23 cellular contexts compared by ENCODE assay signal in genomic region chr7:32535303-32535702, GRCh38. TPM values are rescaled to one million over a fixed set of nuclear protein-coding genes. Genes with fewer than 3 reads are reported as not detected.
DNase-seq lines count a peak whose midpoint lies in the region; ATAC-seq, FAIRE-seq and TF ChIP-seq lines count a peak whose summit lies in the region.
"Had no signal": no experiment of that assay in that cellular context is flagged by ENCODE, and none has a peak within 500 bp of the region (broad histone marks: within the 10 kb centered on the region; RNA-seq: fewer than 3 reads in every experiment).

No MANE protein-coding gene starts in this region.

- DNase-seq in GM13976 (ENCODE audit: low spot score) (peak; percentile 36), K562 (ENCODE audit: extremely low read depth in 1 of 4, low spot score in 3 of 4) (no peak), MM.1S (no peak)
- DNase-seq in NK-92 treated with Interleukin-12 subunit alpha and Interleukin-12 subunit beta, amount 100 ng/mL, for 24 hours (lab: John Stamatoyannopoulos, UW): no peak
- DNase-seq: activated CD4-positive, CD25-positive, alpha-beta regulatory T cell treated with anti-CD3 and anti-CD28 coated beads, Interleukin-2, amount 50 U/mL, for 72 hours; activated CD8-positive, alpha-beta memory T cell treated with anti-CD3 and anti-CD28 coated beads for 24 hours; activated T-cell treated with anti-CD3 and anti-CD28 coated beads, Interleukin-2, amount 50 U/mL, for 72 hours; DMS79 treated with DMSO at 0.1 percent for 48 hours; foreskin fibroblast; left colon; mesenchymal stem cell; NCI-H1694; NCI-H69; occipital lobe; PC-3; Right ventricle myocardium superior; stimulated activated naive CD8-positive, alpha-beta T cell treated with anti-CD3 and anti-CD28 coated beads, Interleukin-15, Interleukin-2, amounts not matched to agents 100 U/mL and 50 U/mL, for 24 hours; SW 1271; thyroid gland had no signal

- no peak for TF ChIP-seq CTCF in GM13976 (IDR thresholded peaks at IDR 0.05; ENCODE audit: borderline replicate concordance, control extremely low read depth, extremely low read depth, insufficient read depth, missing control alignments)
- TF ChIP-seq CTCF in K562 (IDR thresholded peaks at IDR 0.05 in 2 of 3, conservative IDR thresholded peaks at IDR 0.05 in 1 of 3; ENCODE audit: insufficient read depth in 2 of 3, low read depth in 1 of 3, low read length in 3 of 3): no peak
- no peak for TF ChIP-seq CTCF in MM.1S (IDR thresholded peaks at IDR 0.05; ENCODE audit: low read length)

- H2AFZ ChIP-seq in K562 (ENCODE audit: low read depth, low read length) (no peak overlapping the region), MM.1S (ENCODE audit: low read length) (no peak overlapping the region)

- 31% methylated on average over 3 of the region's 3 CpGs for WGBS in K562 (ENCODE audit: insufficient coverage, low coverage, missing lambda C conversion rate)

- H3K27ac ChIP-seq in K562 (ENCODE audit: extremely low read depth, low read depth, low read length) (no peak overlapping the region), MM.1S (ENCODE audit: low read length) (no peak overlapping the region)
- H3K27ac ChIP-seq: thyroid gland had no signal

- CTCF ChIA-PET in K562 (lab: Yijun Ruan, JAX; ENCODE audit: low intra/inter-chr PET ratio): no interaction called here

- POLR2A ChIA-PET in K562 (lab: Yijun Ruan, JAX): interaction anchor here (1.3 kb wide), 1 partner anchor 11 kb away, joined by 4 read pairs; no protein-coding TSS in a partner anchor

- no peak overlapping the region for H3K9ac ChIP-seq in K562 (ENCODE audit: insufficient read depth in 1 of 2, low read depth in 2 of 2, low read length in 2 of 2)
- H3K9ac ChIP-seq in MM.1S (ENCODE audit: low read length): no peak overlapping the region

- H3K27me3 ChIP-seq in K562 (ENCODE audit: control insufficient read depth in 2 of 2, insufficient read depth in 2 of 2, low read length in 2 of 2) (no peaks in the 10 kb centered on the region), MM.1S (replicated peaks; ENCODE audit: insufficient read depth, low read length) (no peaks in the 10 kb centered on the region)
- H3K27me3 ChIP-seq: thyroid gland had no signal

- no peak for TF ChIP-seq RAD21 in K562 (CRISPR knock-in tag; conservative IDR thresholded peaks at IDR 0.05 in 1 of 2, IDR thresholded peaks at IDR 0.05 in 1 of 2)

- intact Hi-C loops in K562 (cut with micrococcal nuclease): no loop called here

- H3K4me2 ChIP-seq in K562 (ENCODE audit: insufficient read depth, low read length) (no peak overlapping the region), MM.1S (ENCODE audit: low read depth, low read length) (no peak overlapping the region)
- H3K4me2 ChIP-seq: smooth muscle cell had no signal

- TF ChIP-seq POLR2A in K562 (conservative IDR thresholded peaks at IDR 0.05): no peak

- H4K20me1 ChIP-seq in K562 (replicated peaks; ENCODE audit: control insufficient read depth, insufficient read depth, low read length): no peaks in the 10 kb centered on the region
- no peaks in the 10 kb centered on the region; the same call in 1 of the 2 replicates for H4K20me1 ChIP-seq in MM.1S (ENCODE audit: insufficient read depth, low read length)

- no peak for TF ChIP-seq EP300 in K562 (IDR thresholded peaks at IDR 0.05; ENCODE audit: low read length)

- H3K4me1 ChIP-seq in K562 (replicated peaks in 1 of 2; ENCODE audit: control insufficient read depth in 2 of 2, insufficient read depth in 2 of 2, low read length in 2 of 2) (peaks cover 0 to 6% of the 10 kb centered on the region in 2 experiments; a peak in 2 of 5 replicates), MM.1S (ENCODE audit: low read length) (no peaks in the 10 kb centered on the region)

- no peak overlapping the region for H3K4me3 ChIP-seq in K562
- H3K4me3 ChIP-seq in MM.1S (ENCODE audit: low read length): no peak overlapping the region
- H3K4me3 ChIP-seq: smooth muscle cell, thyroid gland had no signal

- FAIRE-seq in K562 (lab: Jason Lieb, UNC): no peak

- in situ Hi-C loops in GM13976 (cut with MboI; ENCODE audit: low sequenced_read_pairs, unreplicated experiment) (no loop called here), K562 (cut with MboI) (no loop called here)

- no peaks in the 10 kb centered on the region for H3K9me2 ChIP-seq in MM.1S (replicated peaks; ENCODE audit: insufficient read depth, low read length)

- H3K9me1 ChIP-seq in K562 (ENCODE audit: control insufficient read depth, insufficient read depth, low read length): no peaks in the 10 kb centered on the region

- no TSS peak for BruUV-seq in K562 (replicated peaks; lab: Mats Ljungman, UMichigan)

- H3K9me3 ChIP-seq in K562 (replicated peaks; ENCODE audit: control insufficient read depth, insufficient read depth, low read depth, low read length): no peaks in the 10 kb centered on the region
- no peaks in the 10 kb centered on the region for H3K9me3 ChIP-seq in MM.1S (replicated peaks; ENCODE audit: insufficient read depth, low read length)
- H3K9me3 ChIP-seq: thyroid gland had no signal

- ATAC-seq in GM19372 (IDR thresholded peaks at IDR 0.05; ENCODE audit: low read depth, unreplicated experiment) (peak; percentile 46), HG03378 (IDR thresholded peaks at IDR 0.05; ENCODE audit: unreplicated experiment) (peak; percentile 50), K562 (peak; percentile 10; the same call in 2 of the 3 replicates), HG03520 (IDR thresholded peaks at IDR 0.05; ENCODE audit: unreplicated experiment) (no peak)
- ATAC-seq: activated T-cell treated with anti-CD3 and anti-CD28 coated beads, Interleukin-2, amount 50 U/mL, for 72 hours; left colon had no signal

- peaks cover 53% of the 10 kb centered on the region for H3K79me2 ChIP-seq in K562 (ENCODE audit: control insufficient read depth, insufficient read depth, low read length)
- H3K79me2 ChIP-seq in MM.1S (ENCODE audit: low read length): peaks cover 21% of the 10 kb centered on the region; the same call in 1 of the 2 replicates

- H3K36me3 ChIP-seq in K562 (ENCODE audit: control insufficient read depth, insufficient read depth, low read length): peaks cover 10% of the 10 kb centered on the region; the same call in 2 of the 3 replicates
- no peaks in the 10 kb centered on the region for H3K36me3 ChIP-seq in MM.1S (replicated peaks; ENCODE audit: insufficient read depth, low read length)
- H3K36me3 ChIP-seq: thyroid gland had no signal

- H3F3A ChIP-seq in MM.1S (ENCODE audit: insufficient read depth, low read length): no peaks in the 10 kb centered on the region

TF ChIP-seq in K562, 482 proteins besides CTCF, POLR2A, EP300 and RAD21 (continues in another document):
- TF ChIP-seq ATF1 (CRISPR knock-in tag; IDR thresholded peaks at IDR 0.05): no peak
- TF ChIP-seq ATF1 (tag; IDR thresholded peaks at IDR 0.05): peak; percentile 52
- peak; percentile 13; the same call in 1 of the 2 replicates for TF ChIP-seq ATF7 (IDR thresholded peaks at IDR 0.05)
- no peak for TF ChIP-seq MCM5 (IDR thresholded peaks at IDR 0.05; ENCODE audit: low read depth)
- TF ChIP-seq TRIM28 (IDR thresholded peaks at IDR 0.05): no peak
- no peak for TF ChIP-seq GATA2 (CRISPR knock-in tag; IDR thresholded peaks at IDR 0.05)
- TF ChIP-seq CREM (IDR thresholded peaks at IDR 0.05; ENCODE audit: low read depth): peak; percentile 43; the same call in 1 of the 2 replicates

RNA-seq across cellular contexts. Expression of gene AVL9, which starts 40.0 kb away (rescaled TPM):
- total RNA-seq in K562 (2011; cell fraction: chromatin; rRNA removed; ENCODE audit: low replicate concordance): 75.7 and 129 TPM in 2 replicates
- total RNA-seq in K562 (2011; cell fraction: nucleolus; rRNA removed): 28.3 and 31.5 TPM in 2 replicates
- 48.5 and 80.2 TPM in 2 replicates for total RNA-seq in K562 (2011; cell fraction: nucleoplasm; rRNA removed)
- total RNA-seq in K562 (2014; rRNA removed) (31.0 and 33.4 TPM in 2 replicates), K562 (2014; rRNA removed; fragmentation: Illumina TruSeq; extraction: Trizol) (39.7 and 53.2 TPM in 2 replicates), K562 (2015; rRNA removed; fragmentation: Illumina TruSeq; extraction: Trizol) (27.0 and 30.1 TPM in 2 replicates), K562 (2021) (51.7 and 66.2 TPM in 2 replicates)
- polyA plus RNA-seq in K562 (2011; rRNA removed) (37.0 and 39.6 TPM in 2 replicates), K562 (2014; fragmentation: Illumina TruSeq; extraction: Trizol) (28.4 and 31.2 TPM in 2 replicates), K562 (2014; fragmentation: Nextera tagmentation; extraction: Ambion mirVana) (1 to 10 TPM; 6.4 to 8.7 TPM), K562 (2014; rRNA removed) (19.2 and 19.3 TPM in 2 replicates)
- polyA plus RNA-seq in K562 (2011; cell fraction: cytosol; rRNA removed): 17.0 and 22.4 TPM in 2 replicates
- polyA plus RNA-seq in K562 (2011; cell fraction: nucleus; rRNA removed): 37.9 and 38.1 TPM in 2 replicates
- polyA plus RNA-seq in K562 (2012): 26.3 and 34.7 TPM in 2 replicates
- 39.1 and 60.7 TPM in 2 replicates for polyA minus RNA-seq in K562 (2011; rRNA and poly(A)+ RNA removed)
- polyA minus RNA-seq in K562 (2011; cell fraction: cytosol; rRNA and poly(A)+ RNA removed): 17.6 and 29.5 TPM in 2 replicates
- polyA minus RNA-seq in K562 (2011; cell fraction: nucleus; rRNA and poly(A)+ RNA removed): 19.1 and 32.4 TPM in 2 replicates

RNA-seq across cellular contexts. Expression of gene LSM5, which starts 45.1 kb away (rescaled TPM):
- 16.0 and 52.2 TPM in 2 replicates for total RNA-seq in K562 (2011; cell fraction: chromatin; rRNA removed; ENCODE audit: low replicate concordance)
- 18.8 and 22.8 TPM in 2 replicates for total RNA-seq in K562 (2011; cell fraction: nucleolus; rRNA removed)
- total RNA-seq in K562 (2011; cell fraction: nucleoplasm; rRNA removed): 52.5 and 85.3 TPM in 2 replicates
- total RNA-seq in K562 (2014; rRNA removed): 36.3 and 45.8 TPM in 2 replicates
- 232 and 260 TPM in 2 replicates for total RNA-seq in K562 (2014; rRNA removed; fragmentation: Illumina TruSeq; extraction: Trizol)
- 92.9 and 111 TPM in 2 replicates for total RNA-seq in K562 (2015; rRNA removed; fragmentation: Illumina TruSeq; extraction: Trizol)
- total RNA-seq in K562 (2021): 124 and 142 TPM in 2 replicates
- polyA plus RNA-seq in K562 (2011; rRNA removed): 79.9 and 153 TPM in 2 replicates
- 7.1 and 54.4 TPM in 2 replicates for polyA plus RNA-seq in K562 (2011; cell fraction: cytosol; rRNA removed)
- 25.4 and 34.2 TPM in 2 replicates for polyA plus RNA-seq in K562 (2011; cell fraction: nucleus; rRNA removed)
- polyA plus RNA-seq in K562 (2012): 136 and 164 TPM in 2 replicates
- polyA plus RNA-seq in K562 (2014; fragmentation: Illumina TruSeq; extraction: Trizol): 202 and 243 TPM in 2 replicates
- polyA plus RNA-seq in K562 (2014; fragmentation: Nextera tagmentation; extraction: Ambion mirVana): 100 to 1,000 TPM; 513 to 620 TPM
- polyA plus RNA-seq in K562 (2014; rRNA removed): 165 and 186 TPM in 2 replicates
- polyA minus RNA-seq in K562 (2011; rRNA and poly(A)+ RNA removed): 45.4 and 47.6 TPM in 2 replicates
- polyA minus RNA-seq in K562 (2011; cell fraction: cytosol; rRNA and poly(A)+ RNA removed): 11.6 and 15.8 TPM in 2 replicates
- polyA minus RNA-seq in K562 (2011; cell fraction: nucleus; rRNA and poly(A)+ RNA removed): 24.8 and 33.9 TPM in 2 replicates
